20 cellular contexts compared by ENCODE assay signal in genomic region chr10:133474027-133474426, GRCh38. TPM values are rescaled to one million over a fixed set of nuclear protein-coding genes. Genes with fewer than 3 reads are reported as not detected.
DNase-seq lines count a peak whose midpoint lies in the region; ATAC-seq and TF ChIP-seq lines count a peak whose summit lies in the region.
"Had no signal": no experiment of that assay in that cellular context is flagged by ENCODE, and none has a peak within 500 bp of the region (broad histone marks: within the 10 kb centered on the region; RNA-seq: fewer than 3 reads in every experiment).

No MANE protein-coding gene starts in this region.

- no peaks in the 10 kb centered on the region for H3K79me2 ChIP-seq in OCI-LY3 (ENCODE audit: low read length)

- H3K9me3 Mint-ChIP-seq in activated CD4-positive, alpha-beta memory T cell treated with anti-CD3 and anti-CD28 coated beads, Interleukin-2, amount 10 ng/mL, durations not matched to agents 7 days and 5 days = peaks cover 2% of the 10 kb centered on the region
- H3K9me3 Mint-ChIP-seq in activated CD4-positive, alpha-beta memory T cell treated with anti-CD3 and anti-CD28 coated beads for 36 hours = peaks cover 4% of the 10 kb centered on the region
- H3K9me3 Mint-ChIP-seq in CD8-positive, alpha-beta T cell = no peaks in the 10 kb centered on the region
- no peaks in the 10 kb centered on the region for H3K9me3 Mint-ChIP-seq in stimulated activated effector memory CD8-positive, alpha-beta T cell treated with anti-CD3 and anti-CD28 coated beads, Interleukin-12 subunit alpha, Interleukin-12 subunit beta, amount 100 ng/mL, for 72 hours

- H2AFZ ChIP-seq in OCI-LY3 (ENCODE audit: low read depth, low read length) = 0 out of 2 replicates have a peak overlapping the region, but pooled peaks have one; percentile 39

- H3K4me2 ChIP-seq in OCI-LY3 (ENCODE audit: low read length) = no peak overlapping the region

- peaks cover 13% of the 10 kb centered on the region for H3K4me1 ChIP-seq in CD8-positive, alpha-beta T cell (ENCODE audit: insufficient read depth, low read length)
- H3K4me1 ChIP-seq in OCI-LY3 (ENCODE audit: low read length) (peaks cover 15% of the 10 kb centered on the region), gastroesophageal sphincter (no peaks in the 10 kb centered on the region)

- intact Hi-C loops in activated CD4-positive, alpha-beta memory T cell treated with anti-CD3 and anti-CD28 coated beads for 36 hours (cut with micrococcal nuclease) = no loop called here
- intact Hi-C loops in CD8-positive, alpha-beta T cell (cut with DNase I, micrococcal nuclease) = no loop called here

- H3K36me3 Mint-ChIP-seq in activated CD4-positive, alpha-beta memory T cell treated with anti-CD3 and anti-CD28 coated beads, Interleukin-2, amount 10 ng/mL, durations not matched to agents 7 days and 5 days (ENCODE audit: low read depth) = peaks cover 12% of the 10 kb centered on the region
- H3K36me3 Mint-ChIP-seq in activated CD4-positive, alpha-beta memory T cell treated with anti-CD3 and anti-CD28 coated beads for 36 hours = peaks cover 5% of the 10 kb centered on the region
- H3K36me3 Mint-ChIP-seq in CD8-positive, alpha-beta T cell = peaks cover 8% of the 10 kb centered on the region
- peaks cover 50% of the 10 kb centered on the region for H3K36me3 Mint-ChIP-seq in stimulated activated effector memory CD8-positive, alpha-beta T cell treated with anti-CD3 and anti-CD28 coated beads, Interleukin-12 subunit alpha, Interleukin-12 subunit beta, amount 100 ng/mL, for 72 hours

- H3K4me3 Mint-ChIP-seq in activated CD4-positive, alpha-beta memory T cell treated with anti-CD3 and anti-CD28 coated beads, Interleukin-2, amount 10 ng/mL, durations not matched to agents 7 days and 5 days = no peak overlapping the region
- no peak overlapping the region for H3K4me3 Mint-ChIP-seq in activated CD4-positive, alpha-beta memory T cell treated with anti-CD3 and anti-CD28 coated beads for 36 hours
- H3K4me3 Mint-ChIP-seq in CD8-positive, alpha-beta T cell = no peak overlapping the region
- H3K4me3 Mint-ChIP-seq in stimulated activated effector memory CD8-positive, alpha-beta T cell treated with anti-CD3 and anti-CD28 coated beads, Interleukin-12 subunit alpha, Interleukin-12 subunit beta, amount 100 ng/mL, for 72 hours = peak overlapping the region; percentile 51
- H3K4me3 Mint-ChIP-seq: IgD-negative memory B cell had no signal

- H4K20me1 ChIP-seq in OCI-LY3 (ENCODE audit: insufficient read depth, low read length) = no peaks in the 10 kb centered on the region

- no peak for DNase-seq in activated CD4-positive, alpha-beta memory T cell treated with anti-CD3 and anti-CD28 coated beads, Interleukin-2, amount 10 ng/mL, durations not matched to agents 7 days and 5 days
- no peak for DNase-seq in activated CD4-positive, alpha-beta memory T cell treated with anti-CD3 and anti-CD28 coated beads for 36 hours
- DNase-seq in CD8-positive, alpha-beta T cell = no peak
- DNase-seq in stimulated activated effector memory CD8-positive, alpha-beta T cell treated with anti-CD3 and anti-CD28 coated beads, Interleukin-12 subunit alpha, Interleukin-12 subunit beta, amount 100 ng/mL, for 72 hours (ENCODE audit: low spot score in 2 of 2) = no peak
- DNase-seq in NCI-H774 (lab: John Stamatoyannopoulos, UW) = no peak
- DNase-seq: AML-193, DMS79 treated with DMSO at 0.1 percent for 48 hours, MV-4-11, NCI-H1436, NCI-H2029 treated with DMSO at 0.1 percent for 48 hours, NCI-H510A, SIG-M5 had no signal

- no peak overlapping the region for H3K9ac ChIP-seq in OCI-LY3 (ENCODE audit: low read length)

- TF ChIP-seq EP300 in gastroesophageal sphincter (IDR thresholded peaks at IDR 0.05) = no peak

- no peak overlapping the region for H3K27ac ChIP-seq in CD8-positive, alpha-beta T cell (ENCODE audit: low read depth, low read length)
- H3K27ac ChIP-seq in OCI-LY3 (ENCODE audit: low read length) (no peak overlapping the region), gastroesophageal sphincter (no peak overlapping the region)

- TF ChIP-seq POLR2A in gastroesophageal sphincter (IDR thresholded peaks at IDR 0.05) = no peak

- peaks cover 36% of the 10 kb centered on the region for H3K4me1 Mint-ChIP-seq in activated CD4-positive, alpha-beta memory T cell treated with anti-CD3 and anti-CD28 coated beads, Interleukin-2, amount 10 ng/mL, durations not matched to agents 7 days and 5 days
- peaks cover 28% of the 10 kb centered on the region for H3K4me1 Mint-ChIP-seq in activated CD4-positive, alpha-beta memory T cell treated with anti-CD3 and anti-CD28 coated beads for 36 hours (ENCODE audit: low read depth)
- H3K4me1 Mint-ChIP-seq in CD8-positive, alpha-beta T cell (ENCODE audit: low read depth) = peaks cover 20% of the 10 kb centered on the region
- H3K4me1 Mint-ChIP-seq in stimulated activated effector memory CD8-positive, alpha-beta T cell treated with anti-CD3 and anti-CD28 coated beads, Interleukin-12 subunit alpha, Interleukin-12 subunit beta, amount 100 ng/mL, for 72 hours = peaks cover 53% of the 10 kb centered on the region

- POLR2A ChIA-PET in activated CD4-positive, alpha-beta memory T cell treated with anti-CD3 and anti-CD28 coated beads, Interleukin-2, amount 10 ng/mL, durations not matched to agents 7 days and 5 days (lab: Charles Lee) = no interaction called here
- POLR2A ChIA-PET in activated CD4-positive, alpha-beta memory T cell treated with anti-CD3 and anti-CD28 coated beads for 36 hours (lab: Charles Lee) = no interaction called here
- POLR2A ChIA-PET in CD8-positive, alpha-beta T cell (lab: Charles Lee) = no interaction called here

- no peak for TF ChIP-seq CTCF in CD8-positive, alpha-beta T cell (IDR thresholded peaks at IDR 0.05)
- no peak for TF ChIP-seq CTCF in OCI-LY3 (IDR thresholded peaks at IDR 0.05; ENCODE audit: low read depth, low read length)
- TF ChIP-seq CTCF in gastroesophageal sphincter (IDR thresholded peaks at IDR 0.05) = no peak

- CTCF ChIA-PET in activated CD4-positive, alpha-beta memory T cell treated with anti-CD3 and anti-CD28 coated beads, Interleukin-2, amount 10 ng/mL, durations not matched to agents 7 days and 5 days (lab: Charles Lee) = no interaction called here
- CTCF ChIA-PET in activated CD4-positive, alpha-beta memory T cell treated with anti-CD3 and anti-CD28 coated beads for 36 hours (lab: Charles Lee) = no interaction called here
- CTCF ChIA-PET in CD8-positive, alpha-beta T cell (lab: Charles Lee) = no interaction called here

- H3K4me3 ChIP-seq in CD8-positive, alpha-beta T cell (ENCODE audit: low read depth, low read length) = no peak overlapping the region
- H3K4me3 ChIP-seq in OCI-LY3 (ENCODE audit: low read length) (no peak overlapping the region), gastroesophageal sphincter (no peak overlapping the region)

- WGBS in gastroesophageal sphincter (ENCODE audit: low coverage in 1 of 2), 2 donors = 86% methylated on average over 1 of the region's 2 CpGs; no CpG with 5 or more reads in 1 of the 2 donors

- H3K36me3 ChIP-seq in CD8-positive, alpha-beta T cell (ENCODE audit: insufficient read depth, low read length) = no peaks in the 10 kb centered on the region
- H3K36me3 ChIP-seq in OCI-LY3 (replicated peaks; ENCODE audit: low read depth, low read length) (no peaks in the 10 kb centered on the region), gastroesophageal sphincter (peaks cover 0 to 21% of the 10 kb centered on the region in 2 donors)

- ATAC-seq in CD8-positive, alpha-beta T cell = no peak
- ATAC-seq in stimulated activated effector memory CD8-positive, alpha-beta T cell treated with anti-CD3 and anti-CD28 coated beads, Interleukin-12 subunit alpha, Interleukin-12 subunit beta, amount 100 ng/mL, for 72 hours = peak; percentile 88
- no peak for ATAC-seq in gastroesophageal sphincter
- ATAC-seq in GM19397 (IDR thresholded peaks at IDR 0.05; ENCODE audit: unreplicated experiment) = no peak

- no peaks in the 10 kb centered on the region for H3K27me3 ChIP-seq in CD8-positive, alpha-beta T cell (ENCODE audit: insufficient read depth, low read length)
- H3K27me3 ChIP-seq in OCI-LY3 (ENCODE audit: low read depth, low read length) = no peaks in the 10 kb centered on the region
- H3K27me3 ChIP-seq in gastroesophageal sphincter = no peaks in the 10 kb centered on the region

- no peaks in the 10 kb centered on the region for H3K9me3 ChIP-seq in CD8-positive, alpha-beta T cell (ENCODE audit: low read length)
- no peaks in the 10 kb centered on the region for H3K9me3 ChIP-seq in OCI-LY3 (ENCODE audit: insufficient read depth, low read length)
- peaks cover 0 to 3% (median 0%) of the 10 kb centered on the region in 3 donors for H3K9me3 ChIP-seq in gastroesophageal sphincter

- peak overlapping the region; percentile 74 for H3K27ac Mint-ChIP-seq in activated CD4-positive, alpha-beta memory T cell treated with anti-CD3 and anti-CD28 coated beads, Interleukin-2, amount 10 ng/mL, durations not matched to agents 7 days and 5 days
- H3K27ac Mint-ChIP-seq in activated CD4-positive, alpha-beta memory T cell treated with anti-CD3 and anti-CD28 coated beads for 36 hours = no peak overlapping the region
- peak overlapping the region; percentile 75 for H3K27ac Mint-ChIP-seq in CD8-positive, alpha-beta T cell
- H3K27ac Mint-ChIP-seq in stimulated activated effector memory CD8-positive, alpha-beta T cell treated with anti-CD3 and anti-CD28 coated beads, Interleukin-12 subunit alpha, Interleukin-12 subunit beta, amount 100 ng/mL, for 72 hours = peak overlapping the region; percentile 91
- H3K27ac Mint-ChIP-seq: IgD-negative memory B cell had no signal

- H3K27me3 Mint-ChIP-seq in activated CD4-positive, alpha-beta memory T cell treated with anti-CD3 and anti-CD28 coated beads, Interleukin-2, amount 10 ng/mL, durations not matched to agents 7 days and 5 days = peaks cover 3% of the 10 kb centered on the region
- H3K27me3 Mint-ChIP-seq in activated CD4-positive, alpha-beta memory T cell treated with anti-CD3 and anti-CD28 coated beads for 36 hours = no peaks in the 10 kb centered on the region
- H3K27me3 Mint-ChIP-seq in CD8-positive, alpha-beta T cell (ENCODE audit: low read depth) = no peaks in the 10 kb centered on the region

RNA-seq across cellular contexts. Expression of gene SCART1, which starts 20.3 kb away (rescaled TPM):
- total RNA-seq in activated CD4-positive, alpha-beta memory T cell treated with anti-CD3 and anti-CD28 coated beads, Interleukin-2, amount 10 ng/mL, durations not matched to agents 7 days and 5 days = 10 to 100 TPM; 15.3 to 15.4 TPM
- 1 to 10 TPM; 5.4 to 6.2 TPM for total RNA-seq in activated CD4-positive, alpha-beta memory T cell treated with anti-CD3 and anti-CD28 coated beads for 36 hours
- 1 to 10 TPM; 3.4 to 3.7 TPM for total RNA-seq in CD8-positive, alpha-beta T cell
- 1 to 10 TPM in 3 of 4 donors, under 1 TPM in 1; 0.27 to 3.9 (median 2.0) TPM for total RNA-seq in gastroesophageal sphincter

RNA-seq across cellular contexts. Expression of gene SPRN, which starts 49.6 kb away (rescaled TPM):
- total RNA-seq in activated CD4-positive, alpha-beta memory T cell treated with anti-CD3 and anti-CD28 coated beads, Interleukin-2, amount 10 ng/mL, durations not matched to agents 7 days and 5 days = not detected
- not detected for total RNA-seq in activated CD4-positive, alpha-beta memory T cell treated with anti-CD3 and anti-CD28 coated beads for 36 hours
- not detected for total RNA-seq in CD8-positive, alpha-beta T cell
- under 1 TPM in 2 of 4 donors, not detected in 2; 0.12 to 0.35 TPM for total RNA-seq in gastroesophageal sphincter
- total RNA-seq: A673, HT1080, OCI-LY7, RPMI7951 had no signal

RNA-seq across cellular contexts. Expression of gene CYP2E1, which starts 53.1 kb away (rescaled TPM):
- total RNA-seq in activated CD4-positive, alpha-beta memory T cell treated with anti-CD3 and anti-CD28 coated beads, Interleukin-2, amount 10 ng/mL, durations not matched to agents 7 days and 5 days = under 1 TPM; 0.43 to 0.76 TPM
- total RNA-seq in activated CD4-positive, alpha-beta memory T cell treated with anti-CD3 and anti-CD28 coated beads for 36 hours = under 1 TPM; 0.46 to 0.86 TPM
- total RNA-seq in CD8-positive, alpha-beta T cell = under 1 TPM; 0.73 to 0.83 TPM
- total RNA-seq in gastroesophageal sphincter = 1 to 10 TPM in 3 of 4 donors, under 1 TPM in 1; 0.22 to 3.1 (median 1.8) TPM
- total RNA-seq: RPMI7951 had no signal
